ENCODE assay signal across 27 cellular contexts in the genomic region with DNA sequence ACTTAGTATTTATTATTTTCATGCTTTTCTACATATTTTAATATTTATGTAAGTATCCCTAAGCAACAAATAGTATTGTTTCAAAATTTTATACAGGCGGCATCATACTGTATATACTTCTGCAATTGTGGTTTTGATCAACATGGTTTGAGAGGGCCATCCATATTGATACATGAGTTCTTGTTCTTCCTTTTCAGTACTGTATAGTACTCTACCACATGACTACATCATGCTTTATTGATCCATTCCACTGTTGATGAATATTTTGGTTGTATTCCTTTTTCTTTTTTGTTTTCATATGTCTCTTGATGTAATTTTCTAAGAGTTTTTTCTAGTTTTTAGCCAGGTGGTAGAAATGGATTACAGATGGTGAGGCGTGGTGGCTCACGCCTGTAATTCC.
"Had no signal": no experiment of that assay in that cellular context is flagged by ENCODE, and none has a peak within 500 bp of the region (broad histone marks: within the 10 kb centered on the region; RNA-seq: fewer than 3 reads in every experiment).

No MANE protein-coding gene starts in this region.

- H3K27me3 ChIP-seq: neural progenitor cell, ovary, right lobe of liver, sigmoid colon, stomach, thyroid gland, tibial nerve, vagina had no signal

- H3K4me3 Mint-ChIP-seq: natural killer cell; nephron; neural progenitor cell; stimulated activated effector memory CD8-positive, alpha-beta T cell treated with anti-CD3 and anti-CD28 coated beads, Interleukin-12 subunit alpha, Interleukin-12 subunit beta, amount 100 ng/mL, for 72 hours; stimulated activated naive B cell treated with anti-CD40 and anti-IgM and Interleukin-4, amounts not matched to agents 10 μg/mL and 1 μg/mL and 100 μg/mL, for 72 hours; stimulated activated naive CD8-positive, alpha-beta T cell treated with anti-CD3 and anti-CD28 coated beads, Interleukin-15, Interleukin-2, amounts not matched to agents 100 ng/mL and 50 ng/mL, for 24 hours; type B pancreatic cell had no signal

- DNase-seq: natural killer cell; occipital lobe; ovary; psoas muscle; right cardiac atrium; right lobe of liver; sigmoid colon; small intestine; stimulated activated CD4-positive, alpha-beta T cell treated with anti-CD3 and anti-CD28 coated beads, Interleukin-15, amount 100 ng/mL, for 24 hours; stimulated activated CD4-positive, alpha-beta T cell treated with anti-CD3 and anti-CD28 coated beads, Interleukin-2, amount 100 ng/mL, for 24 hours; stimulated activated CD4-positive, alpha-beta T cell treated with anti-CD3 and anti-CD28 coated beads, Interleukin-2, amount 100 ng/mL, for 48 hours; stimulated activated CD4-positive, alpha-beta T cell treated with anti-CD3 and anti-CD28 coated beads, Interleukin-4, amount 100 ng/mL, for 24 hours; stimulated activated naive B cell treated with anti-CD40 and anti-IgM and Interleukin-4, amounts not matched to agents 10 μg/mL and 1 μg/mL and 100 μg/mL, for 72 hours; stimulated activated naive CD4-positive, alpha-beta T cell treated with Interleukin-2 at 50 U/mL for 16 hours; stomach; thyroid gland had no signal

- H3K4me3 ChIP-seq: neural progenitor cell, ovary, psoas muscle, right lobe of liver, sigmoid colon, stomach, thoracic aorta, thyroid gland, tibial nerve, vagina had no signal

- H3K9me3 ChIP-seq: ovary, psoas muscle, right lobe of liver, sigmoid colon, stomach, thoracic aorta, thyroid gland, tibial nerve, vagina had no signal

- H3K4me1 Mint-ChIP-seq: natural killer cell; nephron; neural progenitor cell; stimulated activated effector memory CD8-positive, alpha-beta T cell treated with anti-CD3 and anti-CD28 coated beads, Interleukin-12 subunit alpha, Interleukin-12 subunit beta, amount 100 ng/mL, for 72 hours had no signal

- H3K27ac Mint-ChIP-seq: natural killer cell; nephron; neural progenitor cell; progenitor cell of endocrine pancreas; stimulated activated effector memory CD8-positive, alpha-beta T cell treated with anti-CD3 and anti-CD28 coated beads, Interleukin-12 subunit alpha, Interleukin-12 subunit beta, amount 100 ng/mL, for 72 hours; stimulated activated naive B cell treated with anti-CD40 and anti-IgM and Interleukin-4, amounts not matched to agents 10 μg/mL and 1 μg/mL and 100 μg/mL, for 72 hours; stimulated activated naive CD8-positive, alpha-beta T cell treated with anti-CD3 and anti-CD28 coated beads, Interleukin-15, Interleukin-2, amounts not matched to agents 100 ng/mL and 50 ng/mL, for 24 hours; type B pancreatic cell had no signal

- H3K9ac ChIP-seq: neural progenitor cell, parathyroid adenoma had no signal

- H3K27me3 Mint-ChIP-seq: progenitor cell of endocrine pancreas; stimulated activated naive B cell treated with anti-CD40 and anti-IgM and Interleukin-4, amounts not matched to agents 10 μg/mL and 1 μg/mL and 100 μg/mL, for 72 hours; stimulated activated naive CD8-positive, alpha-beta T cell treated with anti-CD3 and anti-CD28 coated beads, Interleukin-15, Interleukin-2, amounts not matched to agents 100 ng/mL and 50 ng/mL, for 24 hours; type B pancreatic cell had no signal

- H3K36me3 Mint-ChIP-seq: natural killer cell, neural progenitor cell, type B pancreatic cell had no signal

- H3K4me1 ChIP-seq: neural progenitor cell, parathyroid adenoma, psoas muscle, right lobe of liver, sigmoid colon, stomach, tibial nerve, vagina had no signal

- H3K27ac ChIP-seq: neural progenitor cell, ovary, parathyroid adenoma, psoas muscle, right lobe of liver, sigmoid colon, stomach, thoracic aorta, thyroid gland, tibial nerve, vagina had no signal

- H3K4me2 ChIP-seq: neural progenitor cell had no signal

- FAIRE-seq: small intestine, urothelium cell line had no signal

- H2AFZ ChIP-seq: neural progenitor cell, parathyroid adenoma had no signal

- H3K9me3 Mint-ChIP-seq: natural killer cell; nephron; neural progenitor cell; stimulated activated effector memory CD8-positive, alpha-beta T cell treated with anti-CD3 and anti-CD28 coated beads, Interleukin-12 subunit alpha, Interleukin-12 subunit beta, amount 100 ng/mL, for 72 hours; stimulated activated naive CD8-positive, alpha-beta T cell treated with anti-CD3 and anti-CD28 coated beads, Interleukin-15, Interleukin-2, amounts not matched to agents 100 ng/mL and 50 ng/mL, for 24 hours; type B pancreatic cell had no signal

- H3K79me2 ChIP-seq: parathyroid adenoma had no signal

- H3K36me3 ChIP-seq: neural progenitor cell, ovary, right lobe of liver, sigmoid colon, thoracic aorta, thyroid gland, tibial nerve, vagina had no signal
